In the genomic region with DNA sequence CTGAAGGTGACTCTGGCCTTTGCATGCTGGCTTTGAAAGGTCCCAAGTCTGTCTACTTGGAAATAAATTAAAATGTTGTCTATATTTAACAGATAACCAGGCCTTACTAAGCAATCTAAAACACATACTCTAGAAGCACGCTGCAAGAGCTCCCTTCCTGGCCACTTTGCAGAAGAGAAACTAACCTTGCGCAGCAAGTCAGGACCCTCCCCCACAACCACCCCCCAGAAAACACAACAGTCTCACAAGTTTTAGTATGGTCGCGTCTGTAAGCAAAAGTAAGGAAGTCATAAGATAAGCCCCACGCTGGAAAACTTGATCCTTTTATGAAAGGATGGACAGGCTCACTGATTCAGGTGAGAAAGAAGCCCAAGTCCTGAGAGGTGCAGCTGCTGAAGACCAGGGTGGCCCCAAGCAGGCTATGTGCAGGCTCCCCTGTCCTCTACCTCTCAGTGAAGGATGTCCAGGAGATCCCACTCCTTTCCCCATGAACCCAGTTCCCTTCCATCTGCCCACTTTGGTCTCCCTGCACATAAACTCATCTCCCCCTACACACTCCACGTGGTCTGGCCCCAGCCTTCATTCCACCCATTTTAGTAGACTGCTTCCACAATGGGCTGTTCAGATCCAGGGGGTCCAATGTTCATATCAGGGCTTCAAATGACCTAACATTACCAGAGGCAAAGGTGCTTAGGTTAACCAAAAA, we compare ENCODE assay signal across 14 cellular contexts. TPM values are rescaled to one million over a fixed set of nuclear protein-coding genes. Genes with fewer than 3 reads are reported as not detected.
A peak's percentile ranks its signal among the peaks of the same experiment; 100 is the strongest.
DNase-seq lines count a peak whose midpoint lies in the region; ATAC-seq and TF ChIP-seq lines count a peak whose summit lies in the region.
"Had no signal": no experiment of that assay in that cellular context is flagged by ENCODE, and none has a peak within 500 bp of the region (broad histone marks: within the 10 kb centered on the region; RNA-seq: fewer than 3 reads in every experiment).

No MANE protein-coding gene starts in this region.

- no peak overlapping the region for H3K27ac ChIP-seq in CD4-positive, alpha-beta memory T cell (ENCODE audit: low read depth, low read length)
- H3K27ac ChIP-seq in HEK293 (ENCODE audit: extremely low read depth, low read depth, low read length) (no peak overlapping the region), foreskin keratinocyte (no peak overlapping the region)
- H3K27ac ChIP-seq in naive thymus-derived CD4-positive, alpha-beta T cell (ENCODE audit: low read depth, low read length), result no peak overlapping the region
- H3K27ac ChIP-seq: esophagus squamous epithelium, transverse colon had no signal

- H3K9me3 ChIP-seq in CD4-positive, alpha-beta memory T cell (ENCODE audit: control insufficient read depth in 1 of 2, low read length in 2 of 2), result no peaks in the 10 kb centered on the region
- H3K9me3 ChIP-seq in HEK293 (ENCODE audit: control insufficient read depth, insufficient read depth, low read depth, low read length), result no peaks in the 10 kb centered on the region
- no peaks in the 10 kb centered on the region for H3K9me3 ChIP-seq in naive thymus-derived CD4-positive, alpha-beta T cell (ENCODE audit: control insufficient read depth in 2 of 3, low read length in 3 of 3)
- H3K9me3 ChIP-seq: esophagus squamous epithelium, MG63, transverse colon had no signal

- CTCF ChIA-PET in CD4-positive, alpha-beta memory T cell (lab: Charles Lee; ENCODE audit: partially characterized antibody), result interaction anchor here (0.7 kb wide), 1 partner anchor 21 kb away, joined by 3 read pairs; no protein-coding TSS in a partner anchor
- CTCF ChIA-PET in HEK293 (lab: Yijun Ruan, JAX), result interaction anchor here (0.5 kb wide), 1 partner anchor 261 kb away, joined by 4 read pairs; no protein-coding TSS in a partner anchor
- CTCF ChIA-PET in activated CD4-positive, alpha-beta memory T cell treated with anti-CD3 and anti-CD28 coated beads, Interleukin-2, amount 10 ng/mL, durations not matched to agents 7 days and 5 days (lab: Charles Lee), result no interaction called here
- CTCF ChIA-PET in naive thymus-derived CD4-positive, alpha-beta T cell (lab: Charles Lee), result interaction anchor here (4.9 kb wide), 1 partner anchor 23 kb away, joined by 38 read pairs; a partner anchor contains a TSS

- peaks cover 61 to 90% (median 77%) of the 10 kb centered on the region in 4 donors for H3K4me1 Mint-ChIP-seq in CD4-positive, alpha-beta memory T cell
- H3K4me1 Mint-ChIP-seq in activated CD4-positive, alpha-beta memory T cell treated with anti-CD3 and anti-CD28 coated beads, Interleukin-2, amount 10 ng/mL, durations not matched to agents 7 days and 5 days, result peaks cover 87% of the 10 kb centered on the region
- H3K4me1 Mint-ChIP-seq in naive thymus-derived CD4-positive, alpha-beta T cell, result peaks cover 49 to 84% (median 64%) of the 10 kb centered on the region in 7 donors

- H3K27ac Mint-ChIP-seq in CD4-positive, alpha-beta memory T cell, result peak overlapping the region; percentile 38 to 90 (median 77)
- peak overlapping the region; percentile 66 for H3K27ac Mint-ChIP-seq in activated CD4-positive, alpha-beta memory T cell treated with anti-CD3 and anti-CD28 coated beads, Interleukin-2, amount 10 ng/mL, durations not matched to agents 7 days and 5 days
- H3K27ac Mint-ChIP-seq in naive thymus-derived CD4-positive, alpha-beta T cell, result peak overlapping the region in 8 of 9 donors; percentile 3 to 76 (median 60)

- POLR2A ChIA-PET in CD4-positive, alpha-beta memory T cell (lab: Charles Lee; ENCODE audit: partially characterized antibody), result interaction anchor here (1.0 to 7.8 kb wide), 2 partner anchors 11 to 22 kb away, joined by 3 to 221 read pairs; a partner anchor contains a TSS
- POLR2A ChIA-PET in HEK293 (lab: Yijun Ruan, JAX), result no interaction called here
- POLR2A ChIA-PET in activated CD4-positive, alpha-beta memory T cell treated with anti-CD3 and anti-CD28 coated beads, Interleukin-2, amount 10 ng/mL, durations not matched to agents 7 days and 5 days (lab: Charles Lee), result interaction anchor here (1.2 to 8.4 kb wide), 2 partner anchors 15 to 22 kb away, joined by 3 to 231 read pairs; a partner anchor contains a TSS
- POLR2A ChIA-PET in naive thymus-derived CD4-positive, alpha-beta T cell (lab: Charles Lee), result interaction anchor here (18.0 kb wide), 1 partner anchor 20 kb away, joined by 344 read pairs; a partner anchor contains a TSS

- no peak for DNase-seq in CD4-positive, alpha-beta memory T cell
- no peak for DNase-seq in activated CD4-positive, alpha-beta memory T cell treated with anti-CD3 and anti-CD28 coated beads, Interleukin-2, amount 10 ng/mL, durations not matched to agents 7 days and 5 days
- DNase-seq in naive thymus-derived CD4-positive, alpha-beta T cell, result no peak
- DNase-seq in foreskin keratinocyte (no peak), activated gamma-delta T cell treated with Interleukin-2 at 50 U/mL for 16 hours (no peak), NCI-H1417 treated with DMSO at 0.1 percent for 48 hours (lab: John Stamatoyannopoulos, UW) (no peak)
- DNase-seq: EL, esophagus squamous epithelium, MG63, transverse colon had no signal

- H3K36me3 Mint-ChIP-seq in CD4-positive, alpha-beta memory T cell, result no peaks in the 10 kb centered on the region
- H3K36me3 Mint-ChIP-seq in activated CD4-positive, alpha-beta memory T cell treated with anti-CD3 and anti-CD28 coated beads, Interleukin-2, amount 10 ng/mL, durations not matched to agents 7 days and 5 days (ENCODE audit: low read depth), result peaks cover 8% of the 10 kb centered on the region
- peaks cover 0 to 7% (median 0%) of the 10 kb centered on the region in 5 donors for H3K36me3 Mint-ChIP-seq in naive thymus-derived CD4-positive, alpha-beta T cell

- ATAC-seq in naive thymus-derived CD4-positive, alpha-beta T cell, result no peak
- ATAC-seq in foreskin keratinocyte (no peak), HG02763 (IDR thresholded peaks at IDR 0.05; ENCODE audit: unreplicated experiment) (no peak)
- ATAC-seq: activated CD4-positive, CD25-positive, alpha-beta regulatory T cell treated with anti-CD3 and anti-CD28 coated beads, Interleukin-2, amount 50 U/mL, for 24 hours had no signal

- intact Hi-C loops in CD4-positive, alpha-beta memory T cell (cut with micrococcal nuclease), result loop anchor here (5.0 to 10.0 kb wide), 4 partner anchors 83 to 790 kb away; a partner anchor contains a TSS
- intact Hi-C loops in naive thymus-derived CD4-positive, alpha-beta T cell (cut with micrococcal nuclease), result loop anchor here (5.0 to 10.0 kb wide), 7 partner anchors 83 to 560 kb away; a partner anchor contains a TSS

- H3K27me3 ChIP-seq in CD4-positive, alpha-beta memory T cell (ENCODE audit: insufficient read depth, low read length), result no peaks in the 10 kb centered on the region
- no peaks in the 10 kb centered on the region for H3K27me3 ChIP-seq in naive thymus-derived CD4-positive, alpha-beta T cell (ENCODE audit: control insufficient read depth in 2 of 2, insufficient read depth in 2 of 2, low read length in 2 of 2)
- H3K27me3 ChIP-seq in foreskin keratinocyte, result no peaks in the 10 kb centered on the region
- H3K27me3 ChIP-seq: BLaER1 treated with 17β-estradiol and CSF1 and Interleukin-3, amounts not matched to agents 10 nM and 100 nM; esophagus squamous epithelium; MG63; transverse colon had no signal

- H3K27me3 Mint-ChIP-seq in CD4-positive, alpha-beta memory T cell, result no peaks in the 10 kb centered on the region
- no peaks in the 10 kb centered on the region for H3K27me3 Mint-ChIP-seq in activated CD4-positive, alpha-beta memory T cell treated with anti-CD3 and anti-CD28 coated beads, Interleukin-2, amount 10 ng/mL, durations not matched to agents 7 days and 5 days
- no peaks in the 10 kb centered on the region for H3K27me3 Mint-ChIP-seq in naive thymus-derived CD4-positive, alpha-beta T cell

- no peaks in the 10 kb centered on the region for H3K36me3 ChIP-seq in CD4-positive, alpha-beta memory T cell (ENCODE audit: insufficient read depth, low read length)
- H3K36me3 ChIP-seq in HEK293 (ENCODE audit: control insufficient read depth in 2 of 2, insufficient read depth in 1 of 2, low read length in 2 of 2), result no peaks in the 10 kb centered on the region
- H3K36me3 ChIP-seq in naive thymus-derived CD4-positive, alpha-beta T cell (ENCODE audit: control insufficient read depth in 2 of 3, insufficient read depth in 3 of 3, low read length in 3 of 3), result no peaks in the 10 kb centered on the region
- H3K36me3 ChIP-seq: BLaER1 treated with 17β-estradiol and CSF1 and Interleukin-3, amounts not matched to agents 10 nM and 100 nM; esophagus squamous epithelium; MG63; transverse colon had no signal

- peaks cover 0 to 3% (median 0%) of the 10 kb centered on the region in 8 donors for H3K9me3 Mint-ChIP-seq in CD4-positive, alpha-beta memory T cell
- no peaks in the 10 kb centered on the region for H3K9me3 Mint-ChIP-seq in activated CD4-positive, alpha-beta memory T cell treated with anti-CD3 and anti-CD28 coated beads, Interleukin-2, amount 10 ng/mL, durations not matched to agents 7 days and 5 days
- H3K9me3 Mint-ChIP-seq in naive thymus-derived CD4-positive, alpha-beta T cell, result peaks cover 0 to 5% (median 0%) of the 10 kb centered on the region in 11 donors

- H3K4me3 Mint-ChIP-seq in CD4-positive, alpha-beta memory T cell, result peak overlapping the region in 5 of 8 donors; percentile 4 to 67 (median 28)
- H3K4me3 Mint-ChIP-seq in activated CD4-positive, alpha-beta memory T cell treated with anti-CD3 and anti-CD28 coated beads, Interleukin-2, amount 10 ng/mL, durations not matched to agents 7 days and 5 days, result no peak overlapping the region
- peak overlapping the region in 3 of 10 donors; percentile 15 to 60 (median 16) for H3K4me3 Mint-ChIP-seq in naive thymus-derived CD4-positive, alpha-beta T cell

- no peak overlapping the region for H3K4me3 ChIP-seq in CD4-positive, alpha-beta memory T cell (ENCODE audit: low read length in 2 of 2)
- no peak overlapping the region for H3K4me3 ChIP-seq in HEK293 (ENCODE audit: low read depth, low read length)
- no peak overlapping the region for H3K4me3 ChIP-seq in naive thymus-derived CD4-positive, alpha-beta T cell (ENCODE audit: low read length)
- H3K4me3 ChIP-seq: BLaER1 treated with 17β-estradiol and CSF1 and Interleukin-3, amounts not matched to agents 10 nM and 100 nM; esophagus squamous epithelium; MG63; transverse colon had no signal

- H3K4me1 ChIP-seq in CD4-positive, alpha-beta memory T cell (ENCODE audit: insufficient read depth, low read length), result peaks cover 87% of the 10 kb centered on the region
- H3K4me1 ChIP-seq in HEK293 (ENCODE audit: control insufficient read depth, insufficient read depth, low read length), result peaks cover 2% of the 10 kb centered on the region; the same call in 1 of the 2 replicates
- peaks cover 46 to 71% of the 10 kb centered on the region in 2 donors for H3K4me1 ChIP-seq in naive thymus-derived CD4-positive, alpha-beta T cell (ENCODE audit: control insufficient read depth in 2 of 2, insufficient read depth in 2 of 2, low read length in 2 of 2)
- H3K4me1 ChIP-seq in foreskin keratinocyte, result peaks cover 18% of the 10 kb centered on the region

- TF ChIP-seq CTCF in HEK293 (tag by site-specific recombination; IDR thresholded peaks at IDR 0.05) (no peak), foreskin keratinocyte (conservative IDR thresholded peaks at IDR 0.05) (no peak)

RNA-seq across cellular contexts. Expression of a gene that starts 23.8 kb away (rescaled TPM):
- 10 to 100 TPM; 10.5 to 11.1 TPM for total RNA-seq in CD4-positive, alpha-beta memory T cell
- 10 to 100 TPM in 1 of 2 donors, 1 to 10 TPM in 1; 8.2 to 12.8 TPM for polyA plus RNA-seq in CD4-positive, alpha-beta memory T cell
- total RNA-seq in activated CD4-positive, alpha-beta memory T cell treated with anti-CD3 and anti-CD28 coated beads, Interleukin-2, amount 10 ng/mL, durations not matched to agents 7 days and 5 days, result 10 to 100 TPM; 27.8 to 28.8 TPM
- total RNA-seq in naive thymus-derived CD4-positive, alpha-beta T cell, result 10 to 100 TPM in 2 of 5 experiments, 1 to 10 TPM in 3; 6.6 to 19.1 (median 7.0) TPM
- polyA plus RNA-seq in naive thymus-derived CD4-positive, alpha-beta T cell, result 1 to 10 TPM; 4.3 to 7.2 TPM
- total RNA-seq in foreskin keratinocyte, result 0.71 and 0.78 TPM in 2 replicates
- polyA plus RNA-seq in foreskin keratinocyte, result 0.90 and 0.93 TPM in 2 replicates
